1 cellular context compared by ENCODE assay signal in the genomic region with DNA sequence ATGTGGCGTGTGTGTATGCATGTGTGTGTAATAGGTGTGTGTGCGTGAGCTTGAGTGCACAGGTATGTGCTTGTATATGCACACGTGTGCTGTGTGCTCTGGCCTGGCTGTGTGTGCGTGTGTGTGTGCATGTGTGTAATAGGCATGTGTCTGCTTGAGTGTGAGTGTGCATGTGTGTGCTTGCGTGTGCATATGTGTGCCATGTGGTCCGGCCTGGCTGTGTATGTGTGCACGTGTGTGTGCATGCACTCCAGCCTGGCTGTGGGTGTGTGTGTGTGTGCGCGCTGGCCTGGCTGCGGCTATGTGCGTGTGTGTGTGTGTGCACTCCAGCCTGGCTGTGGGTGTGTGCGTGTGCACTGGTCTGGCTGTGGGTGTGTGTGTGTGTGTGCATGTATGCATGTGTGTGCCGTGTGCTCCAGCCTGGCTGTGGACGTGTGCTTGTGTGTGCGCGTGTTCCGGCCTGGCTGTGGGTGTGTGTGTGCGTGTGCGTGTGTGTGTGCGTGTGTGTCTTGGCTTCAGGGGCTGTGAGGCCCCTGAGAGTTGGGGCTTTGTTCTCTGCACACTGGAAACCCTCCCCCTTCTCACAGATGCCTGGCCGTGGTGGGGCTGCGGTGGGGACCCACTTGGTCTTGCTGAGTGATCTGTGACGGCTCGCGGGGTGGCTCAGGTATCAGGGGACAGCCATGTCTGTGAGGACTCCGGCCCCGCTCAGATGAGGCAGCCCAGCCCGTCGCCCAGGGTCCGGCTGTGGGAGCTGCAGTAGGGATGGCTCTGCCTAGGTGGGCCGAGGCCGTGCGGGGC.
TF ChIP-seq lines count a peak whose summit lies in the region.

No MANE protein-coding gene starts in this region.

TF ChIP-seq in HCT116, 20 proteins besides CTCF, POLR2A, EP300 and RAD21:
- no peak for TF ChIP-seq TCF7L2 (IDR thresholded peaks at IDR 0.05; ENCODE audit: borderline replicate concordance, extremely low read depth, insufficient read depth, insufficient read length)
